Comparison of ENCODE assay signal across 17 cellular contexts in genomic region chr14:64324461-64325255, GRCh38. TPM values are rescaled to one million over a fixed set of nuclear protein-coding genes. Genes with fewer than 3 reads are reported as not detected.
A peak's percentile ranks its signal among the peaks of the same experiment; 100 is the strongest.
DNase-seq lines count a peak whose midpoint lies in the region; TF ChIP-seq lines count a peak whose summit lies in the region.
"Had no signal": no experiment of that assay in that cellular context is flagged by ENCODE, and none has a peak within 500 bp of the region (broad histone marks: within the 10 kb centered on the region; RNA-seq: fewer than 3 reads in every experiment).

No MANE protein-coding gene starts in this region.

- 66% methylated on average over 2 of the region's 2 CpGs for WGBS in SK-N-SH (ENCODE audit: low lambda C conversion rate)

- no peaks in the 10 kb centered on the region for H3K4me1 ChIP-seq in SK-N-SH (ENCODE audit: control insufficient read depth in 1 of 2, insufficient read depth in 2 of 2, low read depth in 1 of 2, low read length in 1 of 2)
- H3K4me1 ChIP-seq: upper lobe of left lung had no signal

- TF ChIP-seq CTCF in AG10803 (conservative IDR thresholded peaks at IDR 0.05; ENCODE audit: low read length) = no peak
- TF ChIP-seq CTCF in HFF-Myc (IDR thresholded peaks at IDR 0.05; ENCODE audit: low read depth, low read length, missing control alignments) = no peak
- no peak for TF ChIP-seq CTCF in SK-N-SH (IDR thresholded peaks at IDR 0.05)
- no peak for TF ChIP-seq CTCF in foreskin fibroblast (IDR thresholded peaks at IDR 0.05; ENCODE audit: low read depth, low read length)

- no peak overlapping the region for H3K9ac ChIP-seq in SK-N-SH

- POLR2A ChIA-PET in SK-N-SH (lab: Yijun Ruan, JAX) = no interaction called here

- H3K9me3 ChIP-seq in SK-N-SH = no peaks in the 10 kb centered on the region
- H3K9me3 ChIP-seq: upper lobe of left lung had no signal

- TF ChIP-seq EP300 in SK-N-SH (IDR thresholded peaks at IDR 0.05; ENCODE audit: borderline replicate concordance in 1 of 2, low read depth in 1 of 2, low read length in 1 of 2) = no peak

- no peak overlapping the region for H3K4me3 ChIP-seq in AG10803 (ENCODE audit: low read length)
- no peak overlapping the region for H3K4me3 ChIP-seq in HFF-Myc (replicated peaks; ENCODE audit: low read depth, low read length)
- H3K4me3 ChIP-seq in SK-N-SH (ENCODE audit: low read depth in 2 of 2, low read length in 1 of 2) = no peak overlapping the region
- H3K4me3 ChIP-seq in foreskin fibroblast (ENCODE audit: low read depth in 1 of 2, low read length in 2 of 2) = no peak overlapping the region
- H3K4me3 ChIP-seq: upper lobe of left lung had no signal

- no peaks in the 10 kb centered on the region for H3K9me2 ChIP-seq in SK-N-SH

- H3K36me3 ChIP-seq in SK-N-SH (replicated peaks in 1 of 2; ENCODE audit: control insufficient read depth in 1 of 2, insufficient read depth in 2 of 2, low read length in 1 of 2) = no peaks in the 10 kb centered on the region
- H3K36me3 ChIP-seq: upper lobe of left lung had no signal

- DNase-seq in AG10803 (ENCODE audit: low read depth) (peak; percentile 65), HFF-Myc (ENCODE audit: extremely low read depth, low read depth) (peak; percentile 43), SK-N-SH (no peak), foreskin fibroblast (peak; percentile 29 to 60), HuH-7.5 (ENCODE audit: low spot score) (no peak), NCI-H1092 (lab: John Stamatoyannopoulos, UW) (no peak)
- DNase-seq in stimulated activated CD4-positive, alpha-beta T cell treated with anti-CD3 and anti-CD28 coated beads, Interleukin-12 subunit alpha, Interleukin-12 subunit beta, amount 100 ng/mL, for 4 hours = no peak
- DNase-seq in central memory CD4-positive, alpha-beta T cell = no peak
- DNase-seq: activated CD8-positive, alpha-beta memory T cell treated with anti-CD3 and anti-CD28 coated beads, Interleukin-2, amount 10 ng/mL, durations not matched to agents 7 days and 5 days; activated naive CD8-positive, alpha-beta T cell treated with anti-CD3 and anti-CD28 coated beads for 36 hours; CD4-positive, alpha-beta memory T cell; effector memory CD4-positive, alpha-beta T cell; NCI-H1105 treated with DMSO at 0.1 percent for 48 hours; OCI-M1; T-helper 9 cell; upper lobe of left lung had no signal

- H3F3A ChIP-seq in SK-N-SH (replicated peaks; ENCODE audit: insufficient read depth) = peaks cover 8% of the 10 kb centered on the region

- H3K79me2 ChIP-seq in SK-N-SH (ENCODE audit: insufficient read depth) = no peaks in the 10 kb centered on the region

- no peaks in the 10 kb centered on the region for H4K20me1 ChIP-seq in SK-N-SH (ENCODE audit: insufficient read depth)

- CTCF ChIA-PET in SK-N-SH (lab: Yijun Ruan, JAX) = interaction anchor here (1.5 to 3.3 kb wide), 2 partner anchors 21 to 105 kb away, joined by 4 to 11 read pairs; no protein-coding TSS in a partner anchor

- H3K4me2 ChIP-seq in SK-N-SH = no peak overlapping the region

- TF ChIP-seq RAD21 in SK-N-SH (IDR thresholded peaks at IDR 0.05; ENCODE audit: low read length) = no peak

- H3K27me3 ChIP-seq in SK-N-SH (ENCODE audit: insufficient read depth) = no peaks in the 10 kb centered on the region
- H3K27me3 ChIP-seq: upper lobe of left lung had no signal

- H3K27ac ChIP-seq in SK-N-SH (ENCODE audit: low read depth in 2 of 2, low read length in 1 of 2) = no peak overlapping the region
- H3K27ac ChIP-seq: HL-60, upper lobe of left lung had no signal

- no peak overlapping the region; the same call in 1 of the 2 replicates for H2AFZ ChIP-seq in SK-N-SH (ENCODE audit: low read depth)

TF ChIP-seq in SK-N-SH, 30 proteins besides CTCF, POLR2A, EP300 and RAD21:
- TF ChIP-seq MXI1 (IDR thresholded peaks at IDR 0.05; ENCODE audit: low read depth, low read length) (no peak), FOSL2 (IDR thresholded peaks at IDR 0.05; ENCODE audit: borderline replicate concordance, low read depth) (peak; percentile 21; the same call in 1 of the 2 replicates), JUND (IDR thresholded peaks at IDR 0.05) (peak; percentile 26; the same call in 1 of the 2 replicates), TCF12 (IDR thresholded peaks at IDR 0.05) (0 out of 2 replicates have a peak, but pooled peaks have one; percentile 19), FOXJ3 (CRISPR knock-in tag; IDR thresholded peaks at IDR 0.05) (no peak)

RNA-seq across cellular contexts. Expression of gene ESR2, which starts 30.5 kb away (rescaled TPM):
- polyA plus RNA-seq in SK-N-SH (2012; rRNA removed) = 0.03 TPM in 2 replicates
- polyA plus RNA-seq in SK-N-SH (2012; cell fraction: cytosol; rRNA removed) = 0.04 TPM in 2 replicates
- polyA plus RNA-seq in SK-N-SH (2012; cell fraction: nucleus; rRNA removed) = 0.18 and 0.22 TPM in 2 replicates

Comparison
In these comparisons a context has a peak if more than half of its experiments do, and no peak if none do; other contexts are left out.
1. DNase-seq: peak in AG10803 (single experiment), HFF-Myc (single experiment) and foreskin fibroblast (2 of 2); none in SK-N-SH (single experiment), HuH-7.5 (single experiment), stimulated activated CD4-positive, alpha-beta T cell treated with anti-CD3 and anti-CD28 coated beads, Interleukin-12 subunit alpha, Interleukin-12 subunit beta, amount 100 ng/mL, for 4 hours (single experiment), central memory CD4-positive, alpha-beta T cell (single experiment) and NCI-H1092 (single experiment).